Comparison of ENCODE assay signal across 20 cellular contexts in the genomic region with DNA sequence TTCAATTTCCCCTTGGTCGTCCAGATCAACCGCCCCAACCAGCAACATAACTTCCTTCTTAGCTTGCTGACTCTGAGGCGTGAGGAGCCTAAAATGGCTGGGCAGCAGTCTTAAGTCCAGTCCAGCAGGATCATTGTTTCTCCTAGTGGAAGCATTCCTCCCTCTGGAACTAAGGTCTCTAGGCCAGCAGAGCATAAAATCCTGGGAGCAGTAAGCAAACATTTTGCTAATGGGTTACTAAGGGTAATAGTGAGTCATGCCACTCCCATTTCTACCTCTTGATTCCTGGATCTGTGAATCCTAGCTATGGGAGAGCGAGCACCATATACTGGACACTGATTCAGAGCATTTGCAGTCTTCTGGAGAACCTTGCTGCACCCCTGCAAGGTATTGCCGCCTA. TPM values are rescaled to one million over a fixed set of nuclear protein-coding genes. Genes with fewer than 3 reads are reported as not detected.
DNase-seq lines count a peak whose midpoint lies in the region; ATAC-seq, FAIRE-seq and TF ChIP-seq lines count a peak whose summit lies in the region.
"Had no signal": no experiment of that assay in that cellular context is flagged by ENCODE, and none has a peak within 500 bp of the region (broad histone marks: within the 10 kb centered on the region; RNA-seq: fewer than 3 reads in every experiment).

No MANE protein-coding gene starts in this region.

- H3K9me3 ChIP-seq in astrocyte (ENCODE audit: insufficient read depth, low read depth, low read length), result no peaks in the 10 kb centered on the region
- H3K9me3 ChIP-seq in colonic mucosa, result no peaks in the 10 kb centered on the region
- H3K9me3 ChIP-seq: gastrocnemius medialis, right atrium auricular region, SJSA1, uterus had no signal

- H3K4me3 Mint-ChIP-seq in astrocyte (ENCODE audit: unreplicated experiment), result no peak overlapping the region
- H3K4me3 Mint-ChIP-seq: activated naive CD8-positive, alpha-beta T cell treated with anti-CD3 and anti-CD28 coated beads, Interleukin-2, amount 10 ng/mL, durations not matched to agents 7 days and 5 days; CD14-positive monocyte; effector memory CD8-positive, alpha-beta T cell; neural progenitor cell had no signal

- H3K4me1 Mint-ChIP-seq in astrocyte (ENCODE audit: low read depth, unreplicated experiment), result peaks cover 4% of the 10 kb centered on the region
- H3K4me1 Mint-ChIP-seq: neural progenitor cell had no signal

- no peak overlapping the region for H3K9ac ChIP-seq in astrocyte (ENCODE audit: low read length)
- H3K9ac ChIP-seq in colonic mucosa (ENCODE audit: low read depth in 2 of 2, low read length in 2 of 2), result no peak overlapping the region
- H3K9ac ChIP-seq: neural progenitor cell had no signal

- ATAC-seq in left cardiac atrium, result no peak
- ATAC-seq: effector memory CD8-positive, alpha-beta T cell; gastrocnemius medialis had no signal

- no peak overlapping the region for H3K4me3 ChIP-seq in astrocyte (ENCODE audit: insufficient read depth, low read depth, low read length)
- no peak overlapping the region for H3K4me3 ChIP-seq in colonic mucosa
- H3K4me3 ChIP-seq: gastrocnemius medialis, neural progenitor cell, right atrium auricular region, SJSA1, uterus had no signal

- FAIRE-seq in astrocyte (lab: Jason Lieb, UNC), result no peak
- FAIRE-seq: A204.1 had no signal

- H3K27me3 Mint-ChIP-seq in astrocyte (ENCODE audit: low read depth, unreplicated experiment), result no peaks in the 10 kb centered on the region
- H3K27me3 Mint-ChIP-seq: effector memory CD8-positive, alpha-beta T cell had no signal

- no peak overlapping the region for H3K27ac Mint-ChIP-seq in astrocyte (ENCODE audit: unreplicated experiment)
- H3K27ac Mint-ChIP-seq: activated naive CD8-positive, alpha-beta T cell treated with anti-CD3 and anti-CD28 coated beads, Interleukin-2, amount 10 ng/mL, durations not matched to agents 7 days and 5 days; effector memory CD8-positive, alpha-beta T cell; neural progenitor cell had no signal

- no peak overlapping the region for H3K4me2 ChIP-seq in astrocyte (ENCODE audit: low read length)
- H3K4me2 ChIP-seq: neural progenitor cell had no signal

- H3K9me3 Mint-ChIP-seq in astrocyte (ENCODE audit: unreplicated experiment), result no peaks in the 10 kb centered on the region
- H3K9me3 Mint-ChIP-seq: effector memory CD8-positive, alpha-beta T cell; neural progenitor cell had no signal

- DNase-seq in A172 (ENCODE audit: low spot score) (peak; percentile 53), HK-2 (ENCODE audit: unreplicated experiment) (peak; percentile 77), astrocyte (ENCODE audit: low read depth) (peak; percentile 58), iris pigment epithelial cell (ENCODE audit: low read depth) (peak; percentile 17), colonic mucosa (no peak), left cardiac atrium (no peak), inferior parietal cortex (ENCODE audit: extremely low spot score) (no peak), NCI-H1105 (lab: John Stamatoyannopoulos, UW) (no peak)
- DNase-seq: activated naive CD8-positive, alpha-beta T cell treated with anti-CD3 and anti-CD28 coated beads, Interleukin-2, amount 10 ng/mL, durations not matched to agents 7 days and 5 days; caudate nucleus; DMS79 treated with DMSO at 0.1 percent for 48 hours; effector memory CD8-positive, alpha-beta T cell; gastrocnemius medialis; NCI-H146; uterus had no signal

- no peaks in the 10 kb centered on the region for H3K36me3 ChIP-seq in astrocyte (ENCODE audit: insufficient read depth, low read length)
- H3K36me3 ChIP-seq in colonic mucosa, result no peaks in the 10 kb centered on the region
- H3K36me3 ChIP-seq: gastrocnemius medialis, neural progenitor cell, right atrium auricular region, uterus had no signal

- H3K4me1 ChIP-seq in astrocyte (ENCODE audit: insufficient read depth, low read length) (no peaks in the 10 kb centered on the region), colonic mucosa (no peaks in the 10 kb centered on the region)
- H3K4me1 ChIP-seq: gastrocnemius medialis, right atrium auricular region, uterus had no signal

- no peaks in the 10 kb centered on the region for H3K79me2 ChIP-seq in astrocyte (ENCODE audit: insufficient read depth, low read length)

- H3K36me3 Mint-ChIP-seq in astrocyte (ENCODE audit: low read depth, unreplicated experiment), result peaks cover 3% of the 10 kb centered on the region
- H3K36me3 Mint-ChIP-seq: CD14-positive monocyte had no signal

- no peak for TF ChIP-seq CTCF in astrocyte (IDR thresholded peaks at IDR 0.05; ENCODE audit: insufficient read depth, low read depth, low read length)
- no peak for TF ChIP-seq CTCF in colonic mucosa (IDR thresholded peaks at IDR 0.05)

- H3K27ac ChIP-seq in astrocyte (ENCODE audit: low read depth, low read length) (no peak overlapping the region), colonic mucosa (no peak overlapping the region)
- H3K27ac ChIP-seq: gastrocnemius medialis, neural progenitor cell, right atrium auricular region, SJSA1, uterus had no signal

- H3K27me3 ChIP-seq in astrocyte (ENCODE audit: insufficient read depth, low read length), result no peaks in the 10 kb centered on the region
- H3K27me3 ChIP-seq in colonic mucosa, result no peaks in the 10 kb centered on the region
- H3K27me3 ChIP-seq: gastrocnemius medialis, neural progenitor cell, right atrium auricular region, SJSA1, uterus had no signal

- no peaks in the 10 kb centered on the region for H4K20me1 ChIP-seq in astrocyte (ENCODE audit: insufficient read depth, low read length)

- H2AFZ ChIP-seq in astrocyte (ENCODE audit: low read depth, low read length), result no peak overlapping the region
- H2AFZ ChIP-seq: neural progenitor cell had no signal

- intact Hi-C loops in colonic mucosa (cut with DNase I) (no loop called here), left cardiac atrium (cut with DNase I) (no loop called here)

RNA-seq across cellular contexts. Expression of gene ADSS2, which starts 59.9 kb away (rescaled TPM):
- total RNA-seq in A172 (2014; rRNA removed; shearing (Covaris generic)), result 93.3 and 110 TPM in 2 replicates
- 53.9 and 54.4 TPM in 2 replicates for total RNA-seq in astrocyte
- total RNA-seq in colonic mucosa, result 10 to 100 TPM; 40.8 to 48.6 TPM
- 10 to 100 TPM in 1 of 2 donors, 1 to 10 TPM in 1; 8.5 to 16.5 TPM for total RNA-seq in left cardiac atrium

Comparison
In these comparisons a context has a peak if more than half of its experiments do, and no peak if none do; other contexts are left out.
1. DNase-seq: peak in A172 (single experiment), HK-2 (single experiment), astrocyte (single experiment) and iris pigment epithelial cell (single experiment); none in colonic mucosa (single experiment), left cardiac atrium (single experiment), inferior parietal cortex (single experiment) and NCI-H1105 (single experiment).